ENCODE assay signal across 1 cellular context in the genomic region with DNA sequence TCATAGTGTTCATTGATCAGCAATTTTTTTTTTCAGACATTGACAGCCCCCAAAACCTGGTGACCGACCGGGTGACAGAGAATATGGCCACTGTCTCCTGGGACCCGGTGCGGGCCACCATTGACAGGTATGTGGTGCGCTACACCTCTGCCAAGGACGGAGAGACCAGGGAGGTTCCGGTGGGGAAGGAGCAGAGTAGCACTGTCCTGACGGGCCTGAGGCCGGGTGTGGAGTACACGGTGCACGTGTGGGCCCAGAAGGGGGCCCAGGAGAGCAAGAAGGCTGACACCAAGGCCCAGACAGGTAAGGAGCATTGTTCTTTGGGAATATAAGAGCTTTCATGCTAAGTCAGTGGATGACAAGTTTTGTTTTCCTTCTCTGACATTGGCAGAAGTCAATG.
TF ChIP-seq lines count a peak whose summit lies in the region.

No MANE protein-coding gene starts in this region.

TF ChIP-seq in GM23338, 12 proteins besides CTCF, POLR2A, EP300 and RAD21 (continued from another document):
- TF ChIP-seq, protein P1, sequence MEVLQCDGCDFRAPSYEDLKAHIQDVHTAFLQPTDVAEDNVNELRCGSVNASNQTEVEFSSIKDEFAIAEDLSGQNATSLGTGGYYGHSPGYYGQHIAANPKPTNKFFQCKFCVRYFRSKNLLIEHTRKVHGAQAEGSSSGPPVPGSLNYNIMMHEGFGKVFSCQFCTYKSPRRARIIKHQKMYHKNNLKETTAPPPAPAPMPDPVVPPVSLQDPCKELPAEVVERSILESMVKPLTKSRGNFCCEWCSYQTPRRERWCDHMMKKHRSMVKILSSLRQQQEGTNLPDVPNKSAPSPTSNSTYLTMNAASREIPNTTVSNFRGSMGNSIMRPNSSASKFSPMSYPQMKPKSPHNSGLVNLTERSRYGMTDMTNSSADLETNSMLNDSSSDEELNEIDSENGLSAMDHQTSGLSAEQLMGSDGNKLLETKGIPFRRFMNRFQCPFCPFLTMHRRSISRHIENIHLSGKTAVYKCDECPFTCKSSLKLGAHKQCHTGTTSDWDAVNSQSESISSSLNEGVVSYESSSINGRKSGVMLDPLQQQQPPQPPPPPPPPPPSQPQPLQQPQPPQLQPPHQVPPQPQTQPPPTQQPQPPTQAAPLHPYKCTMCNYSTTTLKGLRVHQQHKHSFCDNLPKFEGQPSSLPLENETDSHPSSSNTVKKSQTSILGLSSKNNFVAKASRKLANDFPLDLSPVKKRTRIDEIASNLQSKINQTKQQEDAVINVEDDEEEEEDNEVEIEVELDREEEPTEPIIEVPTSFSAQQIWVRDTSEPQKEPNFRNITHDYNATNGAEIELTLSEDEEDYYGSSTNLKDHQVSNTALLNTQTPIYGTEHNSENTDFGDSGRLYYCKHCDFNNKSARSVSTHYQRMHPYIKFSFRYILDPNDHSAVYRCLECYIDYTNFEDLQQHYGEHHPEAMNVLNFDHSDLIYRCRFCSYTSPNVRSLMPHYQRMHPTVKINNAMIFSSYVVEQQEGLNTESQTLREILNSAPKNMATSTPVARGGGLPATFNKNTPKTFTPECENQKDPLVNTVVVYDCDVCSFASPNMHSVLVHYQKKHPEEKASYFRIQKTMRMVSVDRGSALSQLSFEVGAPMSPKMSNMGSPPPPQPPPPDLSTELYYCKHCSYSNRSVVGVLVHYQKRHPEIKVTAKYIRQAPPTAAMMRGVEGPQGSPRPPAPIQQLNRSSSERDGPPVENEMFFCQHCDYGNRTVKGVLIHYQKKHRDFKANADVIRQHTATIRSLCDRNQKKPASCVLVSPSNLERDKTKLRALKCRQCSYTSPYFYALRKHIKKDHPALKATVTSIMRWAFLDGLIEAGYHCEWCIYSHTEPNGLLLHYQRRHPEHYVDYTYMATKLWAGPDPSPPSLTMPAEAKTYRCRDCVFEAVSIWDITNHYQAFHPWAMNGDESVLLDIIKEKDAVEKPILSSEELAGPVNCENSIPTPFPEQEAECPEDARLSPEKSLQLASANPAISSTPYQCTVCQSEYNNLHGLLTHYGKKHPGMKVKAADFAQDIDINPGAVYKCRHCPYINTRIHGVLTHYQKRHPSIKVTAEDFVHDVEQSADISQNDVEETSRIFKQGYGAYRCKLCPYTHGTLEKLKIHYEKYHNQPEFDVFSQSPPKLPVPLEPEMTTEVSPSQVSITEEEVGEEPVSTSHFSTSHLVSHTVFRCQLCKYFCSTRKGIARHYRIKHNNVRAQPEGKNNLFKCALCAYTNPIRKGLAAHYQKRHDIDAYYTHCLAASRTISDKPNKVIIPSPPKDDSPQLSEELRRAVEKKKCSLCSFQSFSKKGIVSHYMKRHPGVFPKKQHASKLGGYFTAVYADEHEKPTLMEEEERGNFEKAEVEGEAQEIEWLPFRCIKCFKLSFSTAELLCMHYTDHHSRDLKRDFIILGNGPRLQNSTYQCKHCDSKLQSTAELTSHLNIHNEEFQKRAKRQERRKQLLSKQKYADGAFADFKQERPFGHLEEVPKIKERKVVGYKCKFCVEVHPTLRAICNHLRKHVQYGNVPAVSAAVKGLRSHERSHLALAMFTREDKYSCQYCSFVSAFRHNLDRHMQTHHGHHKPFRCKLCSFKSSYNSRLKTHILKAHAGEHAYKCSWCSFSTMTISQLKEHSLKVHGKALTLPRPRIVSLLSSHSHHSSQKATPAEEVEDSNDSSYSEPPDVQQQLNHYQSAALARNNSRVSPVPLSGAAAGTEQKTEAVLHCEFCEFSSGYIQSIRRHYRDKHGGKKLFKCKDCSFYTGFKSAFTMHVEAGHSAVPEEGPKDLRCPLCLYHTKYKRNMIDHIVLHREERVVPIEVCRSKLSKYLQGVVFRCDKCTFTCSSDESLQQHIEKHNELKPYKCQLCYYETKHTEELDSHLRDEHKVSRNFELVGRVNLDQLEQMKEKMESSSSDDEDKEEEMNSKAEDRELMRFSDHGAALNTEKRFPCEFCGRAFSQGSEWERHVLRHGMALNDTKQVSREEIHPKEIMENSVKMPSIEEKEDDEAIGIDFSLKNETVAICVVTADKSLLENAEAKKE (CRISPR knock-in tag; IDR thresholded peaks at IDR 0.05): no peak
- no peak for TF ChIP-seq JUNB (IDR thresholded peaks at IDR 0.05; ENCODE audit: unreplicated experiment)
- TF ChIP-seq EZH2phosphoT487 (IDR thresholded peaks at IDR 0.05; ENCODE audit: unreplicated experiment): no peak
- TF ChIP-seq, protein P2, sequence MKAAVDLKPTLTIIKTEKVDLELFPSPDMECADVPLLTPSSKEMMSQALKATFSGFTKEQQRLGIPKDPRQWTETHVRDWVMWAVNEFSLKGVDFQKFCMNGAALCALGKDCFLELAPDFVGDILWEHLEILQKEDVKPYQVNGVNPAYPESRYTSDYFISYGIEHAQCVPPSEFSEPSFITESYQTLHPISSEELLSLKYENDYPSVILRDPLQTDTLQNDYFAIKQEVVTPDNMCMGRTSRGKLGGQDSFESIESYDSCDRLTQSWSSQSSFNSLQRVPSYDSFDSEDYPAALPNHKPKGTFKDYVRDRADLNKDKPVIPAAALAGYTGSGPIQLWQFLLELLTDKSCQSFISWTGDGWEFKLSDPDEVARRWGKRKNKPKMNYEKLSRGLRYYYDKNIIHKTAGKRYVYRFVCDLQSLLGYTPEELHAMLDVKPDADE (IDR thresholded peaks at IDR 0.05): no peak
